Comparison of ENCODE assay signal across 1 cellular context in the genomic region with DNA sequence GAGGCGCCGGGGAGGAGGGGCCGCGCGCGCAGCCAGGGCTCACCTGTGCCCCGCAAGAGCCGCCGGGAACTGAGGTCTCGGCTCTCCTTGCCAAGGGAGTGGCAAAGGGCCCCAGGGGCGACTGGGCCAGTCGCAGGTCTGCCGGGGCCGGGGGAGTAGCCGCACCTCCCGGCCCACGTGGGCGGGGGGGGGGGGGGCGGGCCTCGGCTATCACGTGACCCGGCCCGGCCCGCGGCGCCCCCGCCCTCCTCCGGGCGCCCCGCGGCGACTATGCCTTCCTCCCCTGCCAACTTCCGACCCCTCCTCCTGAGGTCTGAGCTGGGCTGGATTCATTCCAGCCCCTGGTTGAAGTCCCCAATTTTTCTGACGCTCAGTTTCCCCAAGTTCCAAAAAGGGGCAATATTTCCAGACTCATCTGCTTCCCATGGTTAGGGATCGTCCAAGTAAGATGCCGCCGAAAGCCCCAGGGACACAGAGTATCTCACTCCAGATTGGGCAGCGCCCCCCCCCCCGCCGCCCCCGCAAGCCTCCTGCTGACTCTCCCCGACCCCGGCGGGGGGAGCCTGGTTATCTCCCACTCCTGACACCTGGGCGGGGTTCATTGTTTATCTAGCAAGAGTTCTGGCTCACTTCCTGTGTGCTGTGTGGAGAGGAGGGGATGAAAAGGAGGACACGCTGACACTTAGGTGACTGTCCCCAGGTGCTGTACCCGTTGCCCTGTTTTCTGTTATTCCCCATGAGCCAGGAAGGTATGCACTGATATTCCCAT.
TF ChIP-seq lines count a peak whose summit lies in the region.

A gene with protein sequence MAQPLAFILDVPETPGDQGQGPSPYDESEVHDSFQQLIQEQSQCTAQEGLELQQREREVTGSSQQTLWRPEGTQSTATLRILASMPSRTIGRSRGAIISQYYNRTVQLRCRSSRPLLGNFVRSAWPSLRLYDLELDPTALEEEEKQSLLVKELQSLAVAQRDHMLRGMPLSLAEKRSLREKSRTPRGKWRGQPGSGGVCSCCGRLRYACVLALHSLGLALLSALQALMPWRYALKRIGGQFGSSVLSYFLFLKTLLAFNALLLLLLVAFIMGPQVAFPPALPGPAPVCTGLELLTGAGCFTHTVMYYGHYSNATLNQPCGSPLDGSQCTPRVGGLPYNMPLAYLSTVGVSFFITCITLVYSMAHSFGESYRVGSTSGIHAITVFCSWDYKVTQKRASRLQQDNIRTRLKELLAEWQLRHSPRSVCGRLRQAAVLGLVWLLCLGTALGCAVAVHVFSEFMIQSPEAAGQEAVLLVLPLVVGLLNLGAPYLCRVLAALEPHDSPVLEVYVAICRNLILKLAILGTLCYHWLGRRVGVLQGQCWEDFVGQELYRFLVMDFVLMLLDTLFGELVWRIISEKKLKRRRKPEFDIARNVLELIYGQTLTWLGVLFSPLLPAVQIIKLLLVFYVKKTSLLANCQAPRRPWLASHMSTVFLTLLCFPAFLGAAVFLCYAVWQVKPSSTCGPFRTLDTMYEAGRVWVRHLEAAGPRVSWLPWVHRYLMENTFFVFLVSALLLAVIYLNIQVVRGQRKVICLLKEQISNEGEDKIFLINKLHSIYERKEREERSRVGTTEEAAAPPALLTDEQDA (minus strand): TSS at position 140 of the 769 bp plus-strand sequence. CDS start 1,923 bp downstream, outside the sequence.

TF ChIP-seq in SK-N-SH, 30 proteins besides CTCF, POLR2A, EP300 and RAD21:
- TF ChIP-seq, protein P1, sequence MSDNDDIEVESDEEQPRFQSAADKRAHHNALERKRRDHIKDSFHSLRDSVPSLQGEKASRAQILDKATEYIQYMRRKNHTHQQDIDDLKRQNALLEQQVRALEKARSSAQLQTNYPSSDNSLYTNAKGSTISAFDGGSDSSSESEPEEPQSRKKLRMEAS (IDR thresholded peaks at IDR 0.05; ENCODE audit: low read depth), result peak; percentile 28; the same call in 1 of the 2 replicates
- TF ChIP-seq, protein P2, sequence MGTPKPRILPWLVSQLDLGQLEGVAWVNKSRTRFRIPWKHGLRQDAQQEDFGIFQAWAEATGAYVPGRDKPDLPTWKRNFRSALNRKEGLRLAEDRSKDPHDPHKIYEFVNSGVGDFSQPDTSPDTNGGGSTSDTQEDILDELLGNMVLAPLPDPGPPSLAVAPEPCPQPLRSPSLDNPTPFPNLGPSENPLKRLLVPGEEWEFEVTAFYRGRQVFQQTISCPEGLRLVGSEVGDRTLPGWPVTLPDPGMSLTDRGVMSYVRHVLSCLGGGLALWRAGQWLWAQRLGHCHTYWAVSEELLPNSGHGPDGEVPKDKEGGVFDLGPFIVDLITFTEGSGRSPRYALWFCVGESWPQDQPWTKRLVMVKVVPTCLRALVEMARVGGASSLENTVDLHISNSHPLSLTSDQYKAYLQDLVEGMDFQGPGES (IDR thresholded peaks at IDR 0.05; ENCODE audit: low read depth, low read length), result no peak
- TF ChIP-seq USF1 (IDR thresholded peaks at IDR 0.05; ENCODE audit: borderline replicate concordance, low read depth) (peak; percentile 84), FOXM1 (IDR thresholded peaks at IDR 0.05; ENCODE audit: low read depth) (no peak), YY1 (IDR thresholded peaks at IDR 0.05; ENCODE audit: low read depth) (no peak), TAF1 (IDR thresholded peaks at IDR 0.05; ENCODE audit: borderline replicate concordance, low read depth, low read length) (no peak), FOXJ3 (CRISPR knock-in tag; IDR thresholded peaks at IDR 0.05) (no peak)
- TF ChIP-seq, protein P3, sequence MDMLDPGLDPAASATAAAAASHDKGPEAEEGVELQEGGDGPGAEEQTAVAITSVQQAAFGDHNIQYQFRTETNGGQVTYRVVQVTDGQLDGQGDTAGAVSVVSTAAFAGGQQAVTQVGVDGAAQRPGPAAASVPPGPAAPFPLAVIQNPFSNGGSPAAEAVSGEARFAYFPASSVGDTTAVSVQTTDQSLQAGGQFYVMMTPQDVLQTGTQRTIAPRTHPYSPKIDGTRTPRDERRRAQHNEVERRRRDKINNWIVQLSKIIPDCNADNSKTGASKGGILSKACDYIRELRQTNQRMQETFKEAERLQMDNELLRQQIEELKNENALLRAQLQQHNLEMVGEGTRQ (IDR thresholded peaks at IDR 0.05; ENCODE audit: borderline replicate concordance, low read depth, low read length), result peak; percentile 34; the same call in 1 of the 2 replicates
